Comparison of ENCODE assay signal across 10 cellular contexts in genomic region chr21:32974653-32975052, GRCh38. TPM values are rescaled to one million over a fixed set of nuclear protein-coding genes. Genes with fewer than 3 reads are reported as not detected.
"Had no signal": no experiment of that assay in that cellular context is flagged by ENCODE, and none has a peak within 500 bp of the region (broad histone marks: within the 10 kb centered on the region; RNA-seq: fewer than 3 reads in every experiment).

No MANE protein-coding gene starts in this region.

- H3K36me3 ChIP-seq: HAP-1 had no signal

- H3K4me2 ChIP-seq: KMS-11 had no signal

- H3K27ac ChIP-seq: GM23248, KMS-11 had no signal

- H3K9ac ChIP-seq: GM23248, KMS-11 had no signal

- H3K4me1 ChIP-seq: HAP-1 had no signal

- H3K4me3 ChIP-seq: GM23248, HAP-1 had no signal

- DNase-seq: GM23248, GOT3, H7, IMR-90, KBM-7 had no signal

- H2AFZ ChIP-seq: GM23248 had no signal

- FAIRE-seq: HTR-8/SVneo had no signal

- ATAC-seq: HCT116 had no signal

- H3K9me3 ChIP-seq: HAP-1 had no signal

RNA-seq across cellular contexts. Expression of gene OLIG2, which starts 51.1 kb away (rescaled TPM):
- total RNA-seq: GM23248, HT-29, IMR-90 had no signal
- polyA plus RNA-seq: GM23248, IMR-90 had no signal
